In genomic region chr4:162852642-162853041, GRCh38 we compare ENCODE assay signal across 33 cellular contexts.
"Had no signal": no experiment of that assay in that cellular context is flagged by ENCODE, and none has a peak within 500 bp of the region (broad histone marks: within the 10 kb centered on the region; RNA-seq: fewer than 3 reads in every experiment).

No MANE protein-coding gene starts in this region.

- H3K4me3 Mint-ChIP-seq: activated CD4-positive, alpha-beta memory T cell treated with anti-CD3 and anti-CD28 coated beads, Interleukin-2, amount 10 ng/mL, durations not matched to agents 7 days and 5 days; activated naive CD8-positive, alpha-beta T cell treated with anti-CD3 and anti-CD28 coated beads for 36 hours; activated T-cell treated with anti-CD3 and anti-CD28 coated beads, Interleukin-2, amount 50 U/mL, for 72 hours; activated T-helper 17 cell treated with anti-CD3 and anti-CD28 coated beads, Interleukin-2, amount 50 U/mL, for 72 hours; T-cell had no signal

- H3K9me3 ChIP-seq: MG63, Peyer's patch had no signal

- H3K27me3 Mint-ChIP-seq: activated CD4-positive, alpha-beta memory T cell treated with anti-CD3 and anti-CD28 coated beads, Interleukin-2, amount 10 ng/mL, durations not matched to agents 7 days and 5 days; activated naive CD8-positive, alpha-beta T cell treated with anti-CD3 and anti-CD28 coated beads for 36 hours; activated T-helper 17 cell treated with anti-CD3 and anti-CD28 coated beads, Interleukin-2, amount 50 U/mL, for 72 hours; T-cell had no signal

- DNase-seq: activated CD4-positive, alpha-beta memory T cell treated with anti-CD3 and anti-CD28 coated beads, Interleukin-2, amount 10 ng/mL, durations not matched to agents 7 days and 5 days; activated CD4-positive, alpha-beta T cell treated with anti-CD3 and anti-CD28 coated beads for 1 hour; activated CD4-positive, alpha-beta T cell treated with anti-CD3 and anti-CD28 coated beads for 48 hours; activated CD4-positive, CD25-positive, alpha-beta regulatory T cell; activated effector memory CD4-positive, alpha-beta T cell treated with anti-CD3 and anti-CD28 coated beads, Interleukin-2, amount 50 U/mL, for 16 hours; activated naive CD4-positive, alpha-beta T cell; activated naive CD4-positive, alpha-beta T cell treated with anti-CD3 and anti-CD28 coated beads, Interleukin-2, amount 50 U/mL, for 16 hours; activated naive CD8-positive, alpha-beta T cell treated with anti-CD3 and anti-CD28 coated beads for 36 hours; activated T-cell treated with anti-CD3 and anti-CD28 coated beads, Interleukin-2, amount 50 U/mL, for 1 hour; activated T-cell treated with anti-CD3 and anti-CD28 coated beads, Interleukin-2, amount 50 U/mL, for 72 hours; amniotic stem cell; aorta; brain microvascular endothelial cell; central memory CD4-positive, alpha-beta T cell; Kasumi-1; KG1; MG63; NCI-H1048; NCI-H1930; NCI-H2081 treated with DMSO at 0.1 percent for 48 hours; NCI-H226; NCI-H446 treated with DMSO at 0.1 percent for 48 hours; NCI-H524; PC-3; Peyer's patch; RPMI8226; SIG-M5; T-cell; T-helper 2 cell; T-helper 9 cell had no signal

- H3K9me3 Mint-ChIP-seq: activated CD4-positive, alpha-beta memory T cell treated with anti-CD3 and anti-CD28 coated beads, Interleukin-2, amount 10 ng/mL, durations not matched to agents 7 days and 5 days; activated naive CD8-positive, alpha-beta T cell treated with anti-CD3 and anti-CD28 coated beads for 36 hours; activated T-helper 17 cell treated with anti-CD3 and anti-CD28 coated beads, Interleukin-2, amount 50 U/mL, for 72 hours had no signal

- H3K27ac ChIP-seq: brain microvascular endothelial cell, Peyer's patch, VCaP had no signal

- ATAC-seq: activated T-cell treated with anti-CD3 and anti-CD28 coated beads, Interleukin-2, amount 50 U/mL, for 72 hours; activated T-helper 17 cell treated with anti-CD3 and anti-CD28 coated beads, Interleukin-2, amount 50 U/mL, for 72 hours; PC-3; SK-N-SH treated with all-trans-retinoic acid at 6 μM for 48 hours; T-cell had no signal

- H3K27me3 ChIP-seq: brain microvascular endothelial cell, MG63, Peyer's patch had no signal

- H3K36me3 ChIP-seq: brain microvascular endothelial cell, MG63, Peyer's patch had no signal

- H3K4me1 ChIP-seq: Peyer's patch had no signal

- H3K36me3 Mint-ChIP-seq: activated naive CD8-positive, alpha-beta T cell treated with anti-CD3 and anti-CD28 coated beads for 36 hours; T-cell had no signal

- H3K4me3 ChIP-seq: MG63, Peyer's patch had no signal

- H3K27ac Mint-ChIP-seq: activated CD4-positive, alpha-beta memory T cell treated with anti-CD3 and anti-CD28 coated beads, Interleukin-2, amount 10 ng/mL, durations not matched to agents 7 days and 5 days; activated naive CD8-positive, alpha-beta T cell treated with anti-CD3 and anti-CD28 coated beads for 36 hours; activated T-cell treated with anti-CD3 and anti-CD28 coated beads, Interleukin-2, amount 50 U/mL, for 72 hours; activated T-helper 17 cell treated with anti-CD3 and anti-CD28 coated beads, Interleukin-2, amount 50 U/mL, for 72 hours; T-cell had no signal

- H3K4me1 Mint-ChIP-seq: activated CD4-positive, alpha-beta memory T cell treated with anti-CD3 and anti-CD28 coated beads, Interleukin-2, amount 10 ng/mL, durations not matched to agents 7 days and 5 days; activated naive CD8-positive, alpha-beta T cell treated with anti-CD3 and anti-CD28 coated beads for 36 hours; activated T-helper 17 cell treated with anti-CD3 and anti-CD28 coated beads, Interleukin-2, amount 50 U/mL, for 72 hours; T-cell had no signal
